In genomic region chr3:164812042-164812441, GRCh38 we compare ENCODE assay signal across 7 cellular contexts.
"Had no signal": no experiment of that assay in that cellular context is flagged by ENCODE, and none has a peak within 500 bp of the region (broad histone marks: within the 10 kb centered on the region; RNA-seq: fewer than 3 reads in every experiment).

No MANE protein-coding gene starts in this region.

- H3K4me3 ChIP-seq: GM12878 had no signal

- FAIRE-seq: GM12878, GM12891, GM12892, GM18507, GM19239 had no signal

- ATAC-seq: GM12878 had no signal

- DNase-seq: GDM1, GF-D8 had no signal
